31 cellular contexts compared by ENCODE assay signal in genomic region chr16:65781855-65782254, GRCh38.
"Had no signal": no experiment of that assay in that cellular context is flagged by ENCODE, and none has a peak within 500 bp of the region (broad histone marks: within the 10 kb centered on the region; RNA-seq: fewer than 3 reads in every experiment).

No MANE protein-coding gene starts in this region.

- H3K27ac Mint-ChIP-seq: activated CD4-positive, alpha-beta memory T cell treated with anti-CD3 and anti-CD28 coated beads for 36 hours; activated CD4-positive, alpha-beta T cell treated with anti-CD3 and anti-CD28 coated beads for 36 hours; activated CD4-positive, alpha-beta T cell treated with anti-CD3 and anti-CD28 coated beads, Interleukin-2, amount 10 ng/mL, durations not matched to agents 24 days and 14 days; activated CD8-positive, alpha-beta memory T cell treated with anti-CD3 and anti-CD28 coated beads, Interleukin-2, amount 10 ng/mL, durations not matched to agents 7 days and 5 days; activated CD8-positive, alpha-beta T cell treated with anti-CD3 and anti-CD28 coated beads, Interleukin-2, amount 10 ng/mL, durations not matched to agents 7 days and 5 days; activated naive CD4-positive, alpha-beta T cell treated with anti-CD3 and anti-CD28 coated beads for 36 hours; activated naive CD4-positive, alpha-beta T cell treated with anti-CD3 and anti-CD28 coated beads, Interleukin-2, amount 50 U/mL, for 24 hours; activated naive CD8-positive, alpha-beta T cell treated with anti-CD3 and anti-CD28 coated beads for 36 hours; activated naive CD8-positive, alpha-beta T cell treated with anti-CD3 and anti-CD28 coated beads, Interleukin-2, amount 50 U/mL, for 24 hours; activated T-helper 1 cell treated with anti-CD3 and anti-CD28 coated beads, Interleukin-12 subunit alpha, Interleukin-12 subunit beta, Interleukin-2, Interleukin-4 antibody, amounts not matched to agents 30 ng/mL and 10 ng/mL and 1 ng/mL, durations not matched to agents 14 hours and 24 hours and 36 hours; activated T-helper 2 cell treated with anti-CD3 and anti-CD28 coated beads, Interferon-gamma antibody, Interleukin-2, Interleukin-4, amounts not matched to agents 10 μg/mL and 5 μg/mL and 100 μg/mL, durations not matched to agents 14 hours and 24 hours and 36 hours; dendritic cell treated with granulocyte-macrophage colony-stimulating factor and Interleukin-4, amounts not matched to agents 40 ng/mL and 50 ng/mL, for 4 days; endodermal cell had no signal

- H3K36me3 ChIP-seq: adrenal gland, brain microvascular endothelial cell, esophagus muscularis mucosa had no signal

- H3K4me3 Mint-ChIP-seq: activated CD4-positive, alpha-beta memory T cell treated with anti-CD3 and anti-CD28 coated beads for 36 hours; activated CD4-positive, alpha-beta T cell treated with anti-CD3 and anti-CD28 coated beads for 36 hours; activated CD4-positive, alpha-beta T cell treated with anti-CD3 and anti-CD28 coated beads, Interleukin-2, amount 10 ng/mL, durations not matched to agents 24 days and 14 days; activated CD8-positive, alpha-beta memory T cell treated with anti-CD3 and anti-CD28 coated beads, Interleukin-2, amount 10 ng/mL, durations not matched to agents 7 days and 5 days; activated CD8-positive, alpha-beta T cell treated with anti-CD3 and anti-CD28 coated beads, Interleukin-2, amount 10 ng/mL, durations not matched to agents 7 days and 5 days; activated naive CD4-positive, alpha-beta T cell treated with anti-CD3 and anti-CD28 coated beads for 36 hours; activated naive CD4-positive, alpha-beta T cell treated with anti-CD3 and anti-CD28 coated beads, Interleukin-2, amount 50 U/mL, for 24 hours; activated naive CD8-positive, alpha-beta T cell treated with anti-CD3 and anti-CD28 coated beads for 36 hours; activated naive CD8-positive, alpha-beta T cell treated with anti-CD3 and anti-CD28 coated beads, Interleukin-2, amount 50 U/mL, for 24 hours; activated T-helper 1 cell treated with anti-CD3 and anti-CD28 coated beads, Interleukin-12 subunit alpha, Interleukin-12 subunit beta, Interleukin-2, Interleukin-4 antibody, amounts not matched to agents 30 ng/mL and 10 ng/mL and 1 ng/mL, durations not matched to agents 14 hours and 24 hours and 36 hours; central memory CD8-positive, alpha-beta T cell; dendritic cell treated with granulocyte-macrophage colony-stimulating factor and Interleukin-4, amounts not matched to agents 40 ng/mL and 50 ng/mL, for 4 days; endodermal cell had no signal

- H3K4me1 Mint-ChIP-seq: activated CD4-positive, alpha-beta T cell treated with anti-CD3 and anti-CD28 coated beads for 36 hours; activated CD4-positive, alpha-beta T cell treated with anti-CD3 and anti-CD28 coated beads, Interleukin-2, amount 10 ng/mL, durations not matched to agents 24 days and 14 days; activated CD8-positive, alpha-beta memory T cell treated with anti-CD3 and anti-CD28 coated beads, Interleukin-2, amount 10 ng/mL, durations not matched to agents 7 days and 5 days; activated naive CD4-positive, alpha-beta T cell treated with anti-CD3 and anti-CD28 coated beads, Interleukin-2, amount 50 U/mL, for 24 hours; activated naive CD8-positive, alpha-beta T cell treated with anti-CD3 and anti-CD28 coated beads for 36 hours; activated naive CD8-positive, alpha-beta T cell treated with anti-CD3 and anti-CD28 coated beads, Interleukin-2, amount 50 U/mL, for 24 hours; central memory CD8-positive, alpha-beta T cell had no signal

- H3K4me3 ChIP-seq: adrenal gland, dorsolateral prefrontal cortex, esophagus muscularis mucosa had no signal

- H3K9me3 Mint-ChIP-seq: activated CD4-positive, alpha-beta memory T cell treated with anti-CD3 and anti-CD28 coated beads for 36 hours; activated CD4-positive, alpha-beta T cell treated with anti-CD3 and anti-CD28 coated beads, Interleukin-2, amount 10 ng/mL, durations not matched to agents 24 days and 14 days; activated naive CD4-positive, alpha-beta T cell treated with anti-CD3 and anti-CD28 coated beads, Interleukin-2, amount 50 U/mL, for 24 hours; activated T-helper 1 cell treated with anti-CD3 and anti-CD28 coated beads, Interleukin-12 subunit alpha, Interleukin-12 subunit beta, Interleukin-2, Interleukin-4 antibody, amounts not matched to agents 30 ng/mL and 10 ng/mL and 1 ng/mL, durations not matched to agents 14 hours and 24 hours and 36 hours; activated T-helper 2 cell treated with anti-CD3 and anti-CD28 coated beads, Interferon-gamma antibody, Interleukin-2, Interleukin-4, amounts not matched to agents 10 μg/mL and 5 μg/mL and 100 μg/mL, durations not matched to agents 14 hours and 24 hours and 36 hours; dendritic cell treated with granulocyte-macrophage colony-stimulating factor and Interleukin-4, amounts not matched to agents 40 ng/mL and 50 ng/mL, for 4 days had no signal

- H3K27ac ChIP-seq: adrenal gland, brain microvascular endothelial cell, dorsolateral prefrontal cortex, esophagus muscularis mucosa had no signal

- H3K27me3 ChIP-seq: adrenal gland, brain microvascular endothelial cell, esophagus muscularis mucosa had no signal

- ATAC-seq: activated CD4-positive, alpha-beta T cell treated with anti-CD3 and anti-CD28 coated beads for 36 hours; activated CD8-positive, alpha-beta memory T cell treated with anti-CD3 and anti-CD28 coated beads, Interleukin-2, amount 10 ng/mL, durations not matched to agents 7 days and 5 days; activated CD8-positive, alpha-beta T cell treated with anti-CD3 and anti-CD28 coated beads, Interleukin-2, amount 10 ng/mL, durations not matched to agents 7 days and 5 days; activated naive CD8-positive, alpha-beta T cell treated with anti-CD3 and anti-CD28 coated beads, Interleukin-2, amount 50 U/mL, for 24 hours had no signal

- DNase-seq: activated CD4-positive, alpha-beta memory T cell treated with anti-CD3 and anti-CD28 coated beads for 36 hours; activated CD4-positive, alpha-beta T cell treated with anti-CD3 and anti-CD28 coated beads for 36 hours; activated CD4-positive, alpha-beta T cell treated with anti-CD3 and anti-CD28 coated beads, Interleukin-2, amount 10 ng/mL, durations not matched to agents 24 days and 14 days; activated CD4-positive, CD25-positive, alpha-beta regulatory T cell; activated CD4-positive, CD25-positive, alpha-beta regulatory T cell treated with anti-CD3 and anti-CD28 coated beads, Interleukin-2, amount 50 U/mL, for 72 hours; activated CD8-positive, alpha-beta memory T cell treated with anti-CD3 and anti-CD28 coated beads, Interleukin-2, amount 10 ng/mL, durations not matched to agents 7 days and 5 days; activated CD8-positive, alpha-beta memory T cell treated with anti-CD3 and anti-CD28 coated beads, Interleukin-2, amount 50 U/mL, for 4 hours; activated CD8-positive, alpha-beta T cell treated with anti-CD3 and anti-CD28 coated beads, Interleukin-2, amount 10 ng/mL, durations not matched to agents 7 days and 5 days; activated effector memory CD4-positive, alpha-beta T cell treated with anti-CD3 and anti-CD28 coated beads, Interleukin-2, amount 50 U/mL, for 16 hours; activated naive CD4-positive, alpha-beta T cell treated with anti-CD3 and anti-CD28 coated beads for 36 hours; activated naive CD8-positive, alpha-beta T cell treated with anti-CD3 and anti-CD28 coated beads for 36 hours; activated naive CD8-positive, alpha-beta T cell treated with anti-CD3 and anti-CD28 coated beads, Interleukin-2, amount 50 U/mL, for 24 hours; activated T-cell treated with anti-CD3 and anti-CD28 coated beads, Interleukin-2, amount 50 U/mL, for 1 hour; activated T-cell treated with anti-CD3 and anti-CD28 coated beads, Interleukin-2, amount 50 U/mL, for 48 hours; adrenal gland; aorta; dorsolateral prefrontal cortex; effector memory CD4-positive, alpha-beta T cell; endodermal cell; erythroblast; foreskin fibroblast; T-helper 2 cell had no signal

- H3K36me3 Mint-ChIP-seq: activated CD4-positive, alpha-beta memory T cell treated with anti-CD3 and anti-CD28 coated beads for 36 hours; activated CD8-positive, alpha-beta memory T cell treated with anti-CD3 and anti-CD28 coated beads, Interleukin-2, amount 10 ng/mL, durations not matched to agents 7 days and 5 days; activated naive CD4-positive, alpha-beta T cell treated with anti-CD3 and anti-CD28 coated beads, Interleukin-2, amount 50 U/mL, for 24 hours; activated naive CD8-positive, alpha-beta T cell treated with anti-CD3 and anti-CD28 coated beads for 36 hours had no signal

- FAIRE-seq: bronchial epithelial cell, frontal cortex had no signal

- H3K27me3 Mint-ChIP-seq: activated CD4-positive, alpha-beta memory T cell treated with anti-CD3 and anti-CD28 coated beads for 36 hours; activated CD4-positive, alpha-beta T cell treated with anti-CD3 and anti-CD28 coated beads, Interleukin-2, amount 10 ng/mL, durations not matched to agents 24 days and 14 days; activated CD8-positive, alpha-beta memory T cell treated with anti-CD3 and anti-CD28 coated beads, Interleukin-2, amount 10 ng/mL, durations not matched to agents 7 days and 5 days; activated naive CD4-positive, alpha-beta T cell treated with anti-CD3 and anti-CD28 coated beads, Interleukin-2, amount 50 U/mL, for 24 hours; activated naive CD8-positive, alpha-beta T cell treated with anti-CD3 and anti-CD28 coated beads, Interleukin-2, amount 50 U/mL, for 24 hours; central memory CD8-positive, alpha-beta T cell; dendritic cell treated with granulocyte-macrophage colony-stimulating factor and Interleukin-4, amounts not matched to agents 40 ng/mL and 50 ng/mL, for 4 days had no signal
